ENCODE assay signal across 19 cellular contexts in the genomic region with DNA sequence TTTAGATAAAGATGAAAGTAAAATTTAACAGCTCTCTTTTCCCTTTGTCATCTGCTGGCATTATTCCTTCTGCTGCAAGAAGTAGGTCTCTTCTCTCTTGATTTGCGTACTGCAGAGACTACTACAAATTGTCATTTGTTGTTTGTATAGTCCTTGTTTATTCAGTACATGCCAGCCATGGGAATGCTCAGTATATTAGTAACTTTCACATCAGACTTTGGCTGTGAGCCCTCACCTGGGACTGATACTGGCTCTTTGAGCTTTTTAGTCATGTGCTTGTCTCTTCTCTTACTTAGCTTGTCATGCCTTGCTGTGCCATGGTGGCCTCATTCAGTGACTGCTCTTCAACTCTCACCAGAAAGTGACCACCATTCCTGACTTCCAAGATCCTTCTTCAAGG.
DNase-seq lines count a peak whose midpoint lies in the region; TF ChIP-seq lines count a peak whose summit lies in the region.
"Had no signal": no experiment of that assay in that cellular context is flagged by ENCODE, and none has a peak within 500 bp of the region (broad histone marks: within the 10 kb centered on the region; RNA-seq: fewer than 3 reads in every experiment).

No MANE protein-coding gene starts in this region.

- H2AFZ ChIP-seq in GM23248 = no peak overlapping the region

- no peaks in the 10 kb centered on the region for H3K9me3 ChIP-seq in GM23248 (ENCODE audit: low read depth)
- no peaks in the 10 kb centered on the region for H3K9me3 ChIP-seq in skeletal muscle tissue (ENCODE audit: control insufficient read depth in 3 of 3, low read length in 3 of 3)
- H3K9me3 ChIP-seq: BE2C, vagina had no signal

- H3K36me3 ChIP-seq in GM23248 (ENCODE audit: low read depth) (no peaks in the 10 kb centered on the region), skeletal muscle tissue (ENCODE audit: control insufficient read depth in 3 of 3, insufficient read depth in 3 of 3, low read length in 3 of 3) (peaks cover 0 to under 1% (median 0%) of the 10 kb centered on the region in 3 donors)
- H3K36me3 ChIP-seq: BE2C, vagina had no signal

- H3F3A ChIP-seq in GM23248 (ENCODE audit: insufficient read depth) = peaks cover 18% of the 10 kb centered on the region

- H3K4me3 ChIP-seq in GM23248 (no peak overlapping the region), skeletal muscle tissue (ENCODE audit: low read length in 3 of 3) (no peak overlapping the region)
- H3K4me3 ChIP-seq: GM12878, K562, vagina had no signal

- peak overlapping the region; percentile 27 for H3K4me2 ChIP-seq in GM23248 (ENCODE audit: unreplicated experiment)

- H3K4me1 ChIP-seq in GM23248 (ENCODE audit: insufficient read depth) (peaks cover 40% of the 10 kb centered on the region), skeletal muscle tissue (ENCODE audit: control insufficient read depth in 3 of 3, insufficient read depth in 3 of 3, low read length in 3 of 3) (peaks cover 7 to 23% (median 15%) of the 10 kb centered on the region in 3 donors)
- H3K4me1 ChIP-seq: BE2C had no signal

- H3K9ac ChIP-seq in GM23248 (no peak overlapping the region), skeletal muscle tissue (ENCODE audit: low read depth in 1 of 3, low read length in 3 of 3) (no peak overlapping the region)

- no peaks in the 10 kb centered on the region for H3K9me2 ChIP-seq in GM23248 (ENCODE audit: insufficient read depth)

- 0% methylated on average over 1 of the region's 1 CpG for WGBS in GM23248 (ENCODE audit: low coverage in 1 of 2, low lambda C conversion rate in 2 of 2, missing lambda C conversion rate in 2 of 2), 2 experiments

- H3K36me3 Mint-ChIP-seq in chondrocyte (ENCODE audit: low read depth) = no peaks in the 10 kb centered on the region

- TF ChIP-seq CTCF in chondrocyte (IDR thresholded peaks at IDR 0.05) = no peak

- H3K4me3 Mint-ChIP-seq in chondrocyte (ENCODE audit: unreplicated experiment) = no peak overlapping the region
- H3K4me3 Mint-ChIP-seq: stimulated activated naive CD8-positive, alpha-beta T cell treated with anti-CD3 and anti-CD28 coated beads, Interleukin-15, amount 100 ng/mL, for 72 hours had no signal

- no peak for DNase-seq in GM23248
- DNase-seq in NCI-H526 treated with DMSO at 0.1 percent for 48 hours (lab: John Stamatoyannopoulos, UW) = peak; percentile 27
- DNase-seq in kidney tubule cell (ENCODE audit: low spot score) = peak; percentile 61
- DNase-seq in NCI-H146 treated with DMSO at 0.1 percent for 48 hours (lab: John Stamatoyannopoulos, UW; ENCODE audit: unreplicated experiment) = no peak
- DNase-seq in islet precursor cell = no peak
- DNase-seq in chondrocyte (ENCODE audit: low spot score) = no peak
- DNase-seq: activated CD4-positive, alpha-beta T cell treated with anti-CD3 and anti-CD28 coated beads for 4 hours; BE2C; cerebellar nuclear complex; GF-D8; hippocampal formation; NCI-H82; occipital lobe; stimulated activated naive CD8-positive, alpha-beta T cell treated with anti-CD3 and anti-CD28 coated beads, Interleukin-15, amount 100 ng/mL, for 72 hours; SW 1271 had no signal

- no peaks in the 10 kb centered on the region for H4K20me1 ChIP-seq in GM23248 (ENCODE audit: insufficient read depth)

- H3K27me3 ChIP-seq in GM23248 (replicated peaks; ENCODE audit: insufficient read depth) (no peaks in the 10 kb centered on the region), skeletal muscle tissue (ENCODE audit: control insufficient read depth in 3 of 3, insufficient read depth in 3 of 3, low read length in 3 of 3) (no peaks in the 10 kb centered on the region)
- H3K27me3 ChIP-seq: BE2C, vagina had no signal

- no peak overlapping the region for H3K27ac ChIP-seq in GM23248
- H3K27ac ChIP-seq in skeletal muscle tissue (ENCODE audit: low read depth, low read length) = peak overlapping the region; percentile 49
- H3K27ac ChIP-seq: vagina had no signal

- H3K4me1 Mint-ChIP-seq in chondrocyte (ENCODE audit: low read depth) = no peaks in the 10 kb centered on the region

- H3K9me3 Mint-ChIP-seq in chondrocyte (ENCODE audit: low read depth) = no peaks in the 10 kb centered on the region
- H3K9me3 Mint-ChIP-seq: stimulated activated naive CD8-positive, alpha-beta T cell treated with anti-CD3 and anti-CD28 coated beads, Interleukin-15, amount 100 ng/mL, for 72 hours had no signal

- in situ Hi-C loops in GM23248 (cut with MboI) = no loop called here

- no peaks in the 10 kb centered on the region for H3K27me3 Mint-ChIP-seq in chondrocyte (ENCODE audit: low read depth)
- H3K27me3 Mint-ChIP-seq: stimulated activated naive CD8-positive, alpha-beta T cell treated with anti-CD3 and anti-CD28 coated beads, Interleukin-15, amount 100 ng/mL, for 72 hours had no signal

- H3K79me2 ChIP-seq in GM23248 (ENCODE audit: insufficient read depth) = no peaks in the 10 kb centered on the region

- no peak overlapping the region for H3K27ac Mint-ChIP-seq in chondrocyte (ENCODE audit: unreplicated experiment)
- H3K27ac Mint-ChIP-seq: stimulated activated naive CD8-positive, alpha-beta T cell treated with anti-CD3 and anti-CD28 coated beads, Interleukin-15, amount 100 ng/mL, for 72 hours had no signal

Comparison
In these comparisons a context has a peak if more than half of its experiments do, and no peak if none do; other contexts are left out.
1. DNase-seq: peak in NCI-H526 treated with DMSO at 0.1 percent for 48 hours (single experiment) and kidney tubule cell (single experiment); none in GM23248 (single experiment), NCI-H146 treated with DMSO at 0.1 percent for 48 hours (single experiment), islet precursor cell (single experiment) and chondrocyte (single experiment).